Comparison of ENCODE assay signal across 8 cellular contexts in the genomic region with DNA sequence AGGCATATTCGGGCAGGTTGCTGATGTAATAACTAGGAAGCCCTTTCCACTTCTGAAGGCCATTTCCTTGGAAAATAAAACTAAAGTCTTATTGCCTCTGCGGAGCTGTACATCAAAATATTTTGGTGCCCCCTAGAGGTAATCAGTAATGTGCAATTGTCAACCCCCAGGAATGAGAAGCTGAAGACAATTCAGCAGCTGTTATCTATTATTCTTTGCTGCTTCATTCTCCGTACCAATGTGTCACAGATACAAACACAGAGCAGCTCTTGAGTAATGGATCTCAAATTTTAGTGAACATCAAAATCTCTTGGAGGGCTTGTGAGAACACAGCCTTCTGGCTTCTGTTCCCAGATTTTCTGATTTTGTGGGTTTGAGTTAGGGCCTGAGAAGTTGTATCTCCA. TPM values are rescaled to one million over a fixed set of nuclear protein-coding genes. Genes with fewer than 3 reads are reported as not detected.
DNase-seq lines count a peak whose midpoint lies in the region; ATAC-seq and TF ChIP-seq lines count a peak whose summit lies in the region.

No MANE protein-coding gene starts in this region.

- DNase-seq in ELR (ENCODE audit: low read depth) (peak; percentile 75), HT-29 (ENCODE audit: low spot score) (peak; percentile 40), PC-9 (peak in 1 of 2 experiments; percentile 14), erythroblast (lab: John Stamatoyannopoulos, UW) (peak; percentile 2 to 6), pons (ENCODE audit: low spot score) (peak; percentile 65), ureter (ENCODE audit: low spot score) (no peak)
- DNase-seq in activated naive CD8-positive, alpha-beta T cell treated with anti-CD3 and anti-CD28 coated beads, Interleukin-2, amount 50 U/mL, for 24 hours, result no peak
- no peak for DNase-seq in naive thymus-derived CD4-positive, alpha-beta T cell

- H3K4me3 Mint-ChIP-seq in activated naive CD8-positive, alpha-beta T cell treated with anti-CD3 and anti-CD28 coated beads, Interleukin-2, amount 50 U/mL, for 24 hours, result no peak overlapping the region
- no peak overlapping the region for H3K4me3 Mint-ChIP-seq in naive thymus-derived CD4-positive, alpha-beta T cell

- TF ChIP-seq POLR2A in erythroblast (IDR thresholded peaks at IDR 0.05; ENCODE audit: low read length), result no peak

- H3K9me3 Mint-ChIP-seq in activated naive CD8-positive, alpha-beta T cell treated with anti-CD3 and anti-CD28 coated beads, Interleukin-2, amount 50 U/mL, for 24 hours, result peaks cover 3% of the 10 kb centered on the region
- H3K9me3 Mint-ChIP-seq in naive thymus-derived CD4-positive, alpha-beta T cell, result peaks cover 0 to 15% (median 3%) of the 10 kb centered on the region in 11 donors

- peak; percentile 61 for TF ChIP-seq CTCF in PC-9 (conservative IDR thresholded peaks at IDR 0.05)

- no peaks in the 10 kb centered on the region for H3K36me3 ChIP-seq in PC-9 (ENCODE audit: low read depth)
- no peaks in the 10 kb centered on the region for H3K36me3 ChIP-seq in naive thymus-derived CD4-positive, alpha-beta T cell (ENCODE audit: control insufficient read depth in 2 of 3, insufficient read depth in 3 of 3, low read length in 3 of 3)

- H3K4me1 Mint-ChIP-seq in activated naive CD8-positive, alpha-beta T cell treated with anti-CD3 and anti-CD28 coated beads, Interleukin-2, amount 50 U/mL, for 24 hours, result peaks cover 5% of the 10 kb centered on the region
- peaks cover 0 to 16% (median 13%) of the 10 kb centered on the region in 7 donors for H3K4me1 Mint-ChIP-seq in naive thymus-derived CD4-positive, alpha-beta T cell

- POLR2A ChIA-PET in PC-9 (lab: Charles Lee; ENCODE audit: unreplicated experiment), result interaction anchor here (0.6 kb wide), 1 partner anchor 463 kb away, joined by 3 read pairs; no protein-coding TSS in a partner anchor
- POLR2A ChIA-PET in naive thymus-derived CD4-positive, alpha-beta T cell (lab: Charles Lee), result no interaction called here

- ATAC-seq in activated naive CD8-positive, alpha-beta T cell treated with anti-CD3 and anti-CD28 coated beads, Interleukin-2, amount 50 U/mL, for 24 hours, result no peak
- no peak for ATAC-seq in naive thymus-derived CD4-positive, alpha-beta T cell

- H3K36me3 Mint-ChIP-seq in activated naive CD8-positive, alpha-beta T cell treated with anti-CD3 and anti-CD28 coated beads, Interleukin-2, amount 50 U/mL, for 24 hours (ENCODE audit: low read depth), result no peaks in the 10 kb centered on the region
- peaks cover 0 to 14% (median 0%) of the 10 kb centered on the region in 5 donors for H3K36me3 Mint-ChIP-seq in naive thymus-derived CD4-positive, alpha-beta T cell

- H3K27ac Mint-ChIP-seq in activated naive CD8-positive, alpha-beta T cell treated with anti-CD3 and anti-CD28 coated beads, Interleukin-2, amount 50 U/mL, for 24 hours, result no peak overlapping the region
- no peak overlapping the region for H3K27ac Mint-ChIP-seq in naive thymus-derived CD4-positive, alpha-beta T cell

- no peak overlapping the region for H2AFZ ChIP-seq in PC-9

- no peaks in the 10 kb centered on the region for H3F3A ChIP-seq in PC-9 (ENCODE audit: insufficient read depth, low read depth)

- H3K27me3 Mint-ChIP-seq in activated naive CD8-positive, alpha-beta T cell treated with anti-CD3 and anti-CD28 coated beads, Interleukin-2, amount 50 U/mL, for 24 hours, result peaks cover 26% of the 10 kb centered on the region
- H3K27me3 Mint-ChIP-seq in naive thymus-derived CD4-positive, alpha-beta T cell, result peaks cover 20 to 31% (median 28%) of the 10 kb centered on the region in 5 donors

- no peaks in the 10 kb centered on the region for H4K20me1 ChIP-seq in PC-9 (ENCODE audit: insufficient read depth)

- no peaks in the 10 kb centered on the region for H3K4me1 ChIP-seq in PC-9 (replicated peaks; ENCODE audit: insufficient read depth)
- no peaks in the 10 kb centered on the region for H3K4me1 ChIP-seq in naive thymus-derived CD4-positive, alpha-beta T cell (ENCODE audit: control insufficient read depth in 2 of 2, insufficient read depth in 2 of 2, low read length in 2 of 2)

- H3K9me3 ChIP-seq in PC-9 (ENCODE audit: insufficient read depth, low read depth), result no peaks in the 10 kb centered on the region
- no peaks in the 10 kb centered on the region for H3K9me3 ChIP-seq in naive thymus-derived CD4-positive, alpha-beta T cell (ENCODE audit: control insufficient read depth in 2 of 3, low read length in 3 of 3)

- intact Hi-C loops in PC-9 (cut with micrococcal nuclease; ENCODE audit: unreplicated experiment), result loop anchor here (1.0 to 5.0 kb wide), 5 partner anchors 441 to 1023 kb away; no protein-coding TSS in a partner anchor
- intact Hi-C loops in naive thymus-derived CD4-positive, alpha-beta T cell (cut with micrococcal nuclease), result loop anchor here in 1 of 2 donors (10.0 kb wide), 1 partner anchor 1023 kb away; no protein-coding TSS in a partner anchor

- no peaks in the 10 kb centered on the region for H3K79me2 ChIP-seq in PC-9 (ENCODE audit: low read depth)

- H3K9me2 ChIP-seq in PC-9 (ENCODE audit: insufficient read depth), result no peaks in the 10 kb centered on the region

- no peak overlapping the region for H3K27ac ChIP-seq in PC-9
- no peak overlapping the region for H3K27ac ChIP-seq in naive thymus-derived CD4-positive, alpha-beta T cell (ENCODE audit: low read depth, low read length)

- H3K4me3 ChIP-seq in PC-9, result no peak overlapping the region
- no peak overlapping the region for H3K4me3 ChIP-seq in naive thymus-derived CD4-positive, alpha-beta T cell (ENCODE audit: low read length)

- H3K27me3 ChIP-seq in PC-9 (ENCODE audit: insufficient read depth, low read depth), result peaks cover 8% of the 10 kb centered on the region; the same call in 1 of the 2 replicates
- no peaks in the 10 kb centered on the region for H3K27me3 ChIP-seq in naive thymus-derived CD4-positive, alpha-beta T cell (ENCODE audit: control insufficient read depth in 2 of 2, insufficient read depth in 2 of 2, low read length in 2 of 2)

- CTCF ChIA-PET in PC-9 (lab: Charles Lee), result interaction anchor here (0.6 to 1.0 kb wide), 3 partner anchors 35 to 939 kb away, joined by 3 to 4 read pairs (median 3); no protein-coding TSS in a partner anchor
- CTCF ChIA-PET in naive thymus-derived CD4-positive, alpha-beta T cell (lab: Charles Lee), result no interaction called here

- BruUV-seq in PC-9 (replicated peaks; lab: Mats Ljungman, UMichigan), result no TSS peak

- H3K4me2 ChIP-seq in PC-9, result no peak overlapping the region

RNA-seq across cellular contexts. Expression of a gene that starts 3.5 kb away (rescaled TPM):
- total RNA-seq in HT-29 (2014; rRNA removed; shearing (Covaris generic)), result not detected in 2 replicates
- total RNA-seq in PC-9 (2021), result 4.8 and 5.3 TPM in 2 replicates
- total RNA-seq in ureter, result 38.1 TPM
- not detected for total RNA-seq in naive thymus-derived CD4-positive, alpha-beta T cell
- not detected for polyA plus RNA-seq in naive thymus-derived CD4-positive, alpha-beta T cell

Comparison
In these comparisons a context has a peak if more than half of its experiments do, and no peak if none do; other contexts are left out.
1. DNase-seq: peak in ELR (single experiment), HT-29 (single experiment), erythroblast (2 of 2) and pons (single experiment); none in activated naive CD8-positive, alpha-beta T cell treated with anti-CD3 and anti-CD28 coated beads, Interleukin-2, amount 50 U/mL, for 24 hours (single experiment), ureter (single experiment) and naive thymus-derived CD4-positive, alpha-beta T cell (0 of 9).